Comparison of ENCODE assay signal across 1 cellular context in genomic region chr17:75976175-75976848, GRCh38.
TF ChIP-seq lines count a peak whose summit lies in the region.

No MANE protein-coding gene starts in this region.

TF ChIP-seq in HepG2, 621 proteins besides CTCF, POLR2A, EP300 and RAD21 (continued from another document and continues in another):
- no peak for TF ChIP-seq ETS1 (CRISPR knock-in tag; IDR thresholded peaks at IDR 0.05)
- peak; percentile 79 for TF ChIP-seq ZGPAT (CRISPR knock-in tag; IDR thresholded peaks at IDR 0.05)
- TF ChIP-seq ZNF136 (CRISPR knock-in tag; IDR thresholded peaks at IDR 0.05; ENCODE audit: low read depth): no peak
- no peak for TF ChIP-seq NFATC3 (CRISPR knock-in tag; IDR thresholded peaks at IDR 0.05)
- no peak for TF ChIP-seq ZBTB14 (CRISPR knock-in tag; IDR thresholded peaks at IDR 0.05)
- TF ChIP-seq ZNF770 (CRISPR knock-in tag; IDR thresholded peaks at IDR 0.05): no peak
- TF ChIP-seq NFE2 (CRISPR knock-in tag; IDR thresholded peaks at IDR 0.05): no peak
- no peak for TF ChIP-seq ZBTB44 (CRISPR knock-in tag; IDR thresholded peaks at IDR 0.05)
- no peak for TF ChIP-seq ZBTB4 (CRISPR knock-in tag; IDR thresholded peaks at IDR 0.05; ENCODE audit: borderline replicate concordance)
- TF ChIP-seq SRY (CRISPR knock-in tag; IDR thresholded peaks at IDR 0.05): no peak
- no peak for TF ChIP-seq ZNF10 (CRISPR knock-in tag; IDR thresholded peaks at IDR 0.05; ENCODE audit: borderline replicate concordance, low read depth)
- TF ChIP-seq HMG20B (CRISPR knock-in tag; conservative IDR thresholded peaks at IDR 0.05): no peak; the same call in 1 of the 2 replicates
- no peak for TF ChIP-seq ZNF224 (CRISPR knock-in tag; IDR thresholded peaks at IDR 0.05)
- TF ChIP-seq ZNF7 (CRISPR knock-in tag; IDR thresholded peaks at IDR 0.05): no peak
- TF ChIP-seq ZFX (CRISPR knock-in tag; IDR thresholded peaks at IDR 0.05; ENCODE audit: low read depth): no peak
- TF ChIP-seq KAT2B (IDR thresholded peaks at IDR 0.05; ENCODE audit: borderline replicate concordance, low read depth, low read length): no peak; the same call in 1 of the 2 replicates
- TF ChIP-seq RERE (CRISPR knock-in tag; IDR thresholded peaks at IDR 0.05; ENCODE audit: low read depth): no peak; the same call in 1 of the 2 replicates
- no peak for TF ChIP-seq ZBTB37 (CRISPR knock-in tag; IDR thresholded peaks at IDR 0.05)
- TF ChIP-seq ZNF616 (CRISPR knock-in tag; IDR thresholded peaks at IDR 0.05; ENCODE audit: low read depth): no peak
- no peak for TF ChIP-seq ZNF121 (CRISPR knock-in tag; IDR thresholded peaks at IDR 0.05)
- TF ChIP-seq ZNF670 (CRISPR knock-in tag; IDR thresholded peaks at IDR 0.05; ENCODE audit: borderline replicate concordance): peak; percentile 79; the same call in 1 of the 2 replicates
- TF ChIP-seq NRL (CRISPR knock-in tag; IDR thresholded peaks at IDR 0.05; ENCODE audit: borderline replicate concordance): no peak
- TF ChIP-seq ZNF562 (CRISPR knock-in tag; IDR thresholded peaks at IDR 0.05; ENCODE audit: borderline replicate concordance): no peak
- no peak for TF ChIP-seq ZNF709 (CRISPR knock-in tag; IDR thresholded peaks at IDR 0.05)
- TF ChIP-seq HES4 (CRISPR knock-in tag; IDR thresholded peaks at IDR 0.05; ENCODE audit: borderline replicate concordance): no peak
- no peak for TF ChIP-seq ZZZ3 (CRISPR knock-in tag; IDR thresholded peaks at IDR 0.05; ENCODE audit: borderline replicate concordance)
- peak; percentile 77 for TF ChIP-seq CREM (IDR thresholded peaks at IDR 0.05)
- no peak for TF ChIP-seq CREM (CRISPR knock-in tag; IDR thresholded peaks at IDR 0.05)
- no peak for TF ChIP-seq IKZF5 (CRISPR knock-in tag; IDR thresholded peaks at IDR 0.05)
- no peak for TF ChIP-seq PHB2 (IDR thresholded peaks at IDR 0.05; ENCODE audit: partially characterized antibody)
- no peak for TF ChIP-seq ZNF768 (CRISPR knock-in tag; IDR thresholded peaks at IDR 0.05)
- peak; percentile 54; the same call in 1 of the 2 replicates for TF ChIP-seq TBX2 (CRISPR knock-in tag; IDR thresholded peaks at IDR 0.05; ENCODE audit: borderline replicate concordance)
- TF ChIP-seq ADNP (CRISPR knock-in tag; IDR thresholded peaks at IDR 0.05): no peak
- TF ChIP-seq SUZ12 (IDR thresholded peaks at IDR 0.05; ENCODE audit: low read depth, low read length): no peak
- TF ChIP-seq MNT (IDR thresholded peaks at IDR 0.05): no peak
- no peak for TF ChIP-seq TBL1XR1 (IDR thresholded peaks at IDR 0.05; ENCODE audit: borderline replicate concordance, low read length, partially characterized antibody)
- no peak for TF ChIP-seq ZNF569 (CRISPR knock-in tag; IDR thresholded peaks at IDR 0.05; ENCODE audit: borderline replicate concordance)
- no peak for TF ChIP-seq NFKBIZ (CRISPR knock-in tag; IDR thresholded peaks at IDR 0.05)
- peak; percentile 64 for TF ChIP-seq ISL2 (CRISPR knock-in tag; IDR thresholded peaks at IDR 0.05)
- TF ChIP-seq ZNF326 (CRISPR knock-in tag; IDR thresholded peaks at IDR 0.05; ENCODE audit: borderline replicate concordance): no peak
- TF ChIP-seq ZNF567 (CRISPR knock-in tag; IDR thresholded peaks at IDR 0.05; ENCODE audit: borderline replicate concordance): no peak
